ENCODE assay signal across 1 cellular context in genomic region chr15:73464602-73465001, GRCh38.
A peak's percentile ranks its signal among the peaks of the same experiment; 100 is the strongest.
TF ChIP-seq lines count a peak whose summit lies in the region.

No MANE protein-coding gene starts in this region.

TF ChIP-seq in WTC11, 78 proteins besides CTCF, POLR2A, EP300 and RAD21 (continued from another document):
- no peak for TF ChIP-seq ZNF532 (CRISPR knock-in tag; IDR thresholded peaks at IDR 0.05; ENCODE audit: borderline replicate concordance)
- TF ChIP-seq ZNF121 (CRISPR knock-in tag; IDR thresholded peaks at IDR 0.05), result 0 out of 2 replicates have a peak, but pooled peaks have one; percentile 17
- TF ChIP-seq ZNF138 (CRISPR knock-in tag; conservative IDR thresholded peaks at IDR 0.05), result no peak
TF ChIP-seq in WTC11: peak in this region for 1.
